9 cellular contexts compared by ENCODE assay signal in genomic region chr10:21493841-21494220, GRCh38. TPM values are rescaled to one million over a fixed set of nuclear protein-coding genes. Genes with fewer than 3 reads are reported as not detected.
DNase-seq lines count a peak whose midpoint lies in the region; ATAC-seq and TF ChIP-seq lines count a peak whose summit lies in the region.
"Had no signal": no experiment of that assay in that cellular context is flagged by ENCODE, and none has a peak within 500 bp of the region (broad histone marks: within the 10 kb centered on the region; RNA-seq: fewer than 3 reads in every experiment).

No MANE protein-coding gene starts in this region.

- no peaks in the 10 kb centered on the region for H3K9me3 ChIP-seq in CD8-positive, alpha-beta T cell (ENCODE audit: low read length)
- H3K9me3 ChIP-seq in endodermal cell (ENCODE audit: control insufficient read depth, low read length) (no peaks in the 10 kb centered on the region), neutrophil (no peaks in the 10 kb centered on the region)
- H3K9me3 ChIP-seq: MG63 had no signal

- no peaks in the 10 kb centered on the region for H3K9me3 Mint-ChIP-seq in CD8-positive, alpha-beta T cell
- H3K9me3 Mint-ChIP-seq in endodermal cell, result no peaks in the 10 kb centered on the region

- no peak overlapping the region for H3K27ac ChIP-seq in CD8-positive, alpha-beta T cell (ENCODE audit: low read depth, low read length)
- H3K27ac ChIP-seq in endodermal cell (ENCODE audit: low read depth, low read length) (no peak overlapping the region), neutrophil (no peak overlapping the region)

- no peak for TF ChIP-seq CTCF in CD8-positive, alpha-beta T cell (IDR thresholded peaks at IDR 0.05)
- TF ChIP-seq CTCF in endodermal cell (conservative IDR thresholded peaks at IDR 0.05), result no peak
- TF ChIP-seq CTCF in neutrophil (IDR thresholded peaks at IDR 0.05), result no peak

- H3K9ac ChIP-seq in endodermal cell (ENCODE audit: extremely low read depth, low read length, poor library complexity, severe bottlenecking), result peak overlapping the region; percentile 89

- H3K4me3 Mint-ChIP-seq in CD8-positive, alpha-beta T cell, result peak overlapping the region; percentile 82
- peak overlapping the region; percentile 79 for H3K4me3 Mint-ChIP-seq in endodermal cell

- POLR2A ChIA-PET in CD8-positive, alpha-beta T cell (lab: Charles Lee), result interaction anchor here (1.1 kb wide), 3 partner anchors 23 to 39 kb away, joined by 3 to 4 read pairs (median 3); partner anchors contain the start of gene MLLT10

- peaks cover 28% of the 10 kb centered on the region for H3K4me1 ChIP-seq in CD8-positive, alpha-beta T cell (ENCODE audit: insufficient read depth, low read length)
- H3K4me1 ChIP-seq in endodermal cell (ENCODE audit: control insufficient read depth, insufficient read depth, low read length) (peaks cover 11% of the 10 kb centered on the region), neutrophil (ENCODE audit: control insufficient read depth in 1 of 2, insufficient read depth in 1 of 2, low read depth in 1 of 2, low read length in 1 of 2) (peaks cover 36 to 41% of the 10 kb centered on the region in 2 experiments)

- WGBS in endodermal cell (ENCODE audit: insufficient coverage in 1 of 2, insufficient read length in 1 of 2), 2 experiments, result 90 to 92% methylated on average over 7 to 10 of the region's 10 CpGs

- peaks cover 16% of the 10 kb centered on the region for H3K4me1 Mint-ChIP-seq in CD8-positive, alpha-beta T cell (ENCODE audit: low read depth)
- peaks cover 32% of the 10 kb centered on the region for H3K4me1 Mint-ChIP-seq in endodermal cell

- no peaks in the 10 kb centered on the region for H3K36me3 ChIP-seq in CD8-positive, alpha-beta T cell (ENCODE audit: insufficient read depth, low read length)
- H3K36me3 ChIP-seq in endodermal cell (ENCODE audit: control insufficient read depth, insufficient read depth, low read length) (peaks cover 13% of the 10 kb centered on the region), neutrophil (no peaks in the 10 kb centered on the region)
- H3K36me3 ChIP-seq: MG63 had no signal

- H3K27me3 ChIP-seq in CD8-positive, alpha-beta T cell (ENCODE audit: insufficient read depth, low read length), result peaks cover 42% of the 10 kb centered on the region
- no peaks in the 10 kb centered on the region for H3K27me3 ChIP-seq in endodermal cell (ENCODE audit: control insufficient read depth, insufficient read depth, low read length, poor library complexity, severe bottlenecking)
- H3K27me3 ChIP-seq in neutrophil, result peaks cover 66% of the 10 kb centered on the region
- H3K27me3 ChIP-seq: MG63 had no signal

- no peak for DNase-seq in CD8-positive, alpha-beta T cell
- DNase-seq in Kasumi-1 (lab: John Stamatoyannopoulos, UW) (peak; percentile 69 to 73), endodermal cell (no peak), NCI-H146 (lab: John Stamatoyannopoulos, UW) (no peak)
- DNase-seq: MG63 had no signal

- no peaks in the 10 kb centered on the region for H3K36me3 Mint-ChIP-seq in CD8-positive, alpha-beta T cell
- peaks cover 4% of the 10 kb centered on the region for H3K36me3 Mint-ChIP-seq in endodermal cell (ENCODE audit: low read depth)

- no peak for ATAC-seq in CD8-positive, alpha-beta T cell
- ATAC-seq in HG03565 (IDR thresholded peaks at IDR 0.05; ENCODE audit: unreplicated experiment) (no peak), GM21825 (IDR thresholded peaks at IDR 0.05; ENCODE audit: unreplicated experiment) (no peak), GM19463 (IDR thresholded peaks at IDR 0.05; ENCODE audit: unreplicated experiment) (no peak)

- no peak overlapping the region for H3K27ac Mint-ChIP-seq in CD8-positive, alpha-beta T cell
- peak overlapping the region; percentile 83 for H3K27ac Mint-ChIP-seq in endodermal cell

- H3K27me3 Mint-ChIP-seq in CD8-positive, alpha-beta T cell (ENCODE audit: low read depth), result peaks cover 54% of the 10 kb centered on the region
- H3K27me3 Mint-ChIP-seq in endodermal cell (ENCODE audit: insufficient read depth), result peaks cover 14% of the 10 kb centered on the region

- peak overlapping the region; percentile 79 for H3K4me3 ChIP-seq in CD8-positive, alpha-beta T cell (ENCODE audit: low read depth, low read length)
- H3K4me3 ChIP-seq in endodermal cell (ENCODE audit: low read length) (peak overlapping the region; percentile 89), neutrophil (ENCODE audit: low read depth in 1 of 2, low read length in 1 of 2) (peak overlapping the region; percentile 62 to 80)

- CTCF ChIA-PET in CD8-positive, alpha-beta T cell (lab: Charles Lee), result interaction anchor here (2.4 to 4.1 kb wide), 2 partner anchors 238 to 498 kb away, joined by 25 to 41 read pairs; no protein-coding TSS in a partner anchor

- intact Hi-C loops in CD8-positive, alpha-beta T cell (cut with DNase I, micrococcal nuclease), result loop anchor here (2.0 to 10.0 kb wide), 4 partner anchors 735 to 1495 kb away; no protein-coding TSS in a partner anchor

RNA-seq across cellular contexts. Expression of gene SKIDA1, which starts 31.7 kb away (rescaled TPM):
- total RNA-seq in CD8-positive, alpha-beta T cell, result not detected
- total RNA-seq in endodermal cell, result 10 to 100 TPM in 1 of 2 donors, 1 to 10 TPM in 1; 6.4 to 12.0 TPM
- 33.0 TPM for polyA plus RNA-seq in endodermal cell (2013, experiment 1 of 2)
- 33.2 TPM for polyA plus RNA-seq in endodermal cell (2013, experiment 2 of 2)

RNA-seq across cellular contexts. Expression of gene MLLT10, which starts 40.2 kb away (rescaled TPM):
- 10 to 100 TPM; 36.7 to 41.0 TPM for total RNA-seq in CD8-positive, alpha-beta T cell
- 10 to 100 TPM; 55.8 to 62.9 TPM for total RNA-seq in endodermal cell
- 48.0 TPM for polyA plus RNA-seq in endodermal cell (2013, experiment 1 of 2)
- polyA plus RNA-seq in endodermal cell (2013, experiment 2 of 2), result 47.7 TPM

Comparison
In these comparisons a context has a peak if more than half of its experiments do, and no peak if none do; other contexts are left out.
1. DNase-seq: peak in Kasumi-1 (2 of 2); none in CD8-positive, alpha-beta T cell (0 of 7), endodermal cell (single experiment) and NCI-H146 (single experiment).
2. RNA of gene SKIDA1, which starts 31.7 kb away (total RNA-seq): 6.4 to 12.0 TPM in endodermal cell; not detected in CD8-positive, alpha-beta T cell; every median in the first group is over 4 times any median in the second.
3. Peak in every context shown above with its lines, with median percentiles within 50 percentile points of each other: H3K4me3 ChIP-seq.